In genomic region chr2:156329922-156330726, GRCh38 we compare ENCODE assay signal across 14 cellular contexts. TPM values are rescaled to one million over a fixed set of nuclear protein-coding genes. Genes with fewer than 3 reads are reported as not detected.
DNase-seq lines count a peak whose midpoint lies in the region; ATAC-seq, FAIRE-seq and TF ChIP-seq lines count a peak whose summit lies in the region.
"Had no signal": no experiment of that assay in that cellular context is flagged by ENCODE, and none has a peak within 500 bp of the region (broad histone marks: within the 10 kb centered on the region; RNA-seq: fewer than 3 reads in every experiment).

No MANE protein-coding gene starts in this region.

- H3K56ac ChIP-seq in H1 (replicated peaks; ENCODE audit: insufficient read length, low read depth, low read length) = no peak overlapping the region

- H3K4me3 ChIP-seq in HUES6 (ENCODE audit: low read depth, low read length) (peak overlapping the region; percentile 63), H1 (ENCODE audit: extremely low read depth in 1 of 4, insufficient read depth in 2 of 4, low read depth in 3 of 4, low read length in 4 of 4) (peak overlapping the region; percentile 12 to 61 (median 52); a peak in 5 of 8 replicates), trophoblast cell (ENCODE audit: low read depth, low read length) (no peak overlapping the region)

- no peak overlapping the region for H3K14ac ChIP-seq in H1 (ENCODE audit: insufficient read length)
- H3K14ac ChIP-seq in trophoblast cell (ENCODE audit: low read length) = no peak overlapping the region

- TF ChIP-seq CTCF in H1 (IDR thresholded peaks at IDR 0.05; ENCODE audit: control extremely low read depth in 1 of 3, insufficient read depth in 1 of 3, low read depth in 1 of 3, low read length in 3 of 3) = no peak

- no peak overlapping the region for H2BK120ac ChIP-seq in H1 (replicated peaks; ENCODE audit: low read depth, low read length)
- H2BK120ac ChIP-seq in trophoblast cell (ENCODE audit: insufficient read depth, low read length, poor library complexity) = no peak overlapping the region

- H2BK5ac ChIP-seq in H1 (ENCODE audit: low read depth, low read length) (no peak overlapping the region), trophoblast cell (ENCODE audit: low read depth, low read length, poor library complexity) (no peak overlapping the region)

- H3K4me2 ChIP-seq in H1 (ENCODE audit: insufficient read depth in 1 of 2, low read depth in 2 of 2, low read length in 2 of 2) (peak overlapping the region; percentile 89 to 97), trophoblast cell (ENCODE audit: low read length) (no peak overlapping the region)

- TF ChIP-seq RAD21 in H1 (IDR thresholded peaks at IDR 0.05 in 1 of 2, conservative IDR thresholded peaks at IDR 0.05 in 1 of 2; ENCODE audit: low read depth in 2 of 2, low read length in 2 of 2) = no peak

- H3K27me3 ChIP-seq in HUES6 (ENCODE audit: control insufficient read depth, insufficient read depth, low read length) = peaks cover 89% of the 10 kb centered on the region
- H3K27me3 ChIP-seq in H1 (replicated peaks in 1 of 4; ENCODE audit: control insufficient read depth in 3 of 4, extremely low read depth in 1 of 4, insufficient read depth in 3 of 4, low read length in 3 of 4) = peaks cover 62 to 87% (median 79%) of the 10 kb centered on the region in 4 experiments
- peaks cover 61% of the 10 kb centered on the region for H3K27me3 ChIP-seq in trophoblast cell (ENCODE audit: insufficient read depth, low read length)

- H4K12ac ChIP-seq in trophoblast cell (ENCODE audit: low read depth, low read length) = no peak overlapping the region

- FAIRE-seq in H1 (lab: Jason Lieb, UNC) = no peak
- no peak for FAIRE-seq in H54 (lab: Jason Lieb, UNC)
- FAIRE-seq: frontal cortex, kidney had no signal

- H4K8ac ChIP-seq in H1 (ENCODE audit: extremely low read depth, insufficient read depth, low read length) = no peak overlapping the region
- H4K8ac ChIP-seq in trophoblast cell (ENCODE audit: low read depth, low read length) = no peak overlapping the region

- H3K9ac ChIP-seq in ES-I3 (ENCODE audit: low read depth, low read length) = peak overlapping the region; percentile 47; the same call in 1 of the 2 replicates
- H3K9ac ChIP-seq in HUES6 (ENCODE audit: low read length) = no peak overlapping the region
- H3K9ac ChIP-seq in H1 (replicated peaks in 1 of 4; ENCODE audit: extremely low read depth in 1 of 4, low read depth in 3 of 4, low read length in 3 of 4) = no peak overlapping the region
- H3K9ac ChIP-seq in trophoblast cell (ENCODE audit: low read length) = no peak overlapping the region

- ATAC-seq in HG03460 (IDR thresholded peaks at IDR 0.05; ENCODE audit: unreplicated experiment) = no peak
- ATAC-seq: right cardiac atrium had no signal

- no peaks in the 10 kb centered on the region for H3K79me2 ChIP-seq in H1 (ENCODE audit: control insufficient read depth in 1 of 2, insufficient read depth in 2 of 2, low read length in 2 of 2)
- no peaks in the 10 kb centered on the region for H3K79me2 ChIP-seq in trophoblast cell (ENCODE audit: control insufficient read depth, insufficient read depth, low read length, poor library complexity)

- CTCF ChIA-PET in H1 (lab: Charles Lee; ENCODE audit: partially characterized antibody) = interaction anchor here (0.6 to 3.0 kb wide), 9 partner anchors 10 to 953 kb away, joined by 3 to 17 read pairs (median 3); no protein-coding TSS in a partner anchor

- no peak overlapping the region for H3K23ac ChIP-seq in H1 (ENCODE audit: insufficient read length)
- peak overlapping the region; percentile 34 for H3K23ac ChIP-seq in trophoblast cell (ENCODE audit: low read length)

- H3K27ac ChIP-seq in HUES6 (ENCODE audit: low read depth, low read length) = no peak overlapping the region
- H3K27ac ChIP-seq in H1 (ENCODE audit: low read depth, low read length) = no peak overlapping the region
- no peak overlapping the region for H3K27ac ChIP-seq in trophoblast cell (ENCODE audit: low read depth, low read length)

- DNase-seq in H1 (ENCODE audit: low read depth in 1 of 2, low spot score in 2 of 2) (peak in 1 of 2 experiments; percentile 54), trophoblast cell (no peak), H54 (ENCODE audit: insufficient read length, low spot score) (no peak), kidney tubule cell (ENCODE audit: low spot score) (no peak)
- DNase-seq: effector memory CD4-positive, alpha-beta T cell; NCI-H446; stimulated activated CD4-positive, alpha-beta T cell treated with anti-CD3 and anti-CD28 coated beads, Interleukin-4, amount 100 ng/mL, for 24 hours; stomach had no signal

- H3K36me3 ChIP-seq in ES-I3 (ENCODE audit: insufficient read depth, low read length) (no peaks in the 10 kb centered on the region), HUES6 (ENCODE audit: control insufficient read depth, insufficient read depth, low read length) (no peaks in the 10 kb centered on the region), H1 (ENCODE audit: control insufficient read depth in 2 of 4, insufficient read depth in 4 of 4, low read length in 3 of 4) (no peaks in the 10 kb centered on the region), trophoblast cell (ENCODE audit: control insufficient read depth in 1 of 2, insufficient read depth in 2 of 2, low read length in 2 of 2) (no peaks in the 10 kb centered on the region)

- TF ChIP-seq EP300 in H1 (IDR thresholded peaks at IDR 0.05; ENCODE audit: borderline replicate concordance in 1 of 2, low read depth in 2 of 2, low read length in 2 of 2) = no peak

- H3K18ac ChIP-seq in H1 (ENCODE audit: extremely low read depth, low read length) (no peak overlapping the region), trophoblast cell (ENCODE audit: low read length) (no peak overlapping the region)

- TF ChIP-seq POLR2A in H1 (IDR thresholded peaks at IDR 0.05; ENCODE audit: control extremely low read depth in 1 of 2, low read depth in 2 of 2, low read length in 2 of 2) (no peak), H54 (IDR thresholded peaks at IDR 0.05; ENCODE audit: low read depth, low read length) (no peak)

- no peak overlapping the region for H3K4ac ChIP-seq in H1 (replicated peaks; ENCODE audit: insufficient read length, low read depth, low read length)
- H3K4ac ChIP-seq in trophoblast cell (ENCODE audit: low read depth, low read length) = no peak overlapping the region

- H3K79me1 ChIP-seq in H1 (ENCODE audit: low read depth, low read length) = no peaks in the 10 kb centered on the region
- H3K79me1 ChIP-seq in trophoblast cell (ENCODE audit: low read length) = peaks cover 10% of the 10 kb centered on the region

- H4K5ac ChIP-seq in H1 (ENCODE audit: insufficient read length, low read depth, low read length) = no peak overlapping the region

- no peak overlapping the region for H4K91ac ChIP-seq in H1 (replicated peaks; ENCODE audit: insufficient read length, low read length)
- H4K91ac ChIP-seq in trophoblast cell (ENCODE audit: low read depth, low read length) = no peak overlapping the region

- no peaks in the 10 kb centered on the region for H3K9me3 ChIP-seq in ES-I3 (ENCODE audit: control insufficient read depth, insufficient read depth, low read length)
- no peaks in the 10 kb centered on the region for H3K9me3 ChIP-seq in HUES6 (ENCODE audit: control insufficient read depth, insufficient read depth, low read depth, low read length)
- H3K9me3 ChIP-seq in H1 (ENCODE audit: insufficient read depth in 2 of 2, low read depth in 1 of 2, low read length in 1 of 2) = no peaks in the 10 kb centered on the region; a peak in 1 of 4 replicates
- peaks cover 15% of the 10 kb centered on the region for H3K9me3 ChIP-seq in trophoblast cell (ENCODE audit: insufficient read depth, low read depth, low read length)
- H3K9me3 ChIP-seq: stomach had no signal

- H2AFZ ChIP-seq in H1 (ENCODE audit: low read length) = peak overlapping the region; percentile 91; the same call in 1 of the 2 replicates
- H2AFZ ChIP-seq in trophoblast cell (ENCODE audit: insufficient read depth, low read length, poor library complexity) = no peak overlapping the region

- WGBS in H1 (ENCODE audit: extremely low coverage in 1 of 2, insufficient coverage in 1 of 2, insufficient read length in 1 of 2, insufficient replicate concordance in 2 of 2, low coverage in 1 of 2, low lambda C conversion rate in 2 of 2, missing lambda C conversion rate in 1 of 2), 2 experiments = 13% methylated on average over 23 of the region's 23 CpGs; no CpG with 5 or more reads in 1 of the 2 experiments
- no CpG with 5 or more reads among the region's 23 CpGs for WGBS in trophoblast cell (ENCODE audit: extremely low coverage, insufficient coverage, insufficient read length)

- H3K23me2 ChIP-seq in H1 (ENCODE audit: low read depth, low read length) = peaks cover 37% of the 10 kb centered on the region

- POLR2A ChIA-PET in H1 (lab: Charles Lee; ENCODE audit: partially characterized antibody) = interaction anchor here (1.6 to 3.7 kb wide), 2 partner anchors 10 to 11 kb away, joined by 6 to 15 read pairs; no protein-coding TSS in a partner anchor

- H2AK5ac ChIP-seq in H1 (ENCODE audit: low read depth, low read length) (no peak overlapping the region), trophoblast cell (ENCODE audit: low read length) (no peak overlapping the region)

- H3K4me1 ChIP-seq in ES-I3 (ENCODE audit: insufficient read depth, low read length) = no peaks in the 10 kb centered on the region; the same call in 1 of the 2 replicates
- peaks cover 32% of the 10 kb centered on the region; the same call in 1 of the 2 replicates for H3K4me1 ChIP-seq in HUES6 (ENCODE audit: control insufficient read depth, insufficient read depth, low read length)
- H3K4me1 ChIP-seq in H1 (replicated peaks in 1 of 4; ENCODE audit: control insufficient read depth in 3 of 4, insufficient read depth in 4 of 4, low read length in 3 of 4) = peaks cover 15 to 37% (median 20%) of the 10 kb centered on the region in 4 experiments
- H3K4me1 ChIP-seq in trophoblast cell (ENCODE audit: control insufficient read depth in 1 of 2, insufficient read depth in 2 of 2, low read length in 2 of 2) = peaks cover 0 to 9% of the 10 kb centered on the region in 2 experiments

- H4K20me1 ChIP-seq in H1 (replicated peaks in 1 of 2; ENCODE audit: control insufficient read depth in 1 of 2, insufficient read depth in 2 of 2, low read length in 2 of 2) = peaks cover 0 to 13% of the 10 kb centered on the region in 2 experiments

- H2BK20ac ChIP-seq in H1 (ENCODE audit: low read length) = peak overlapping the region; percentile 34; the same call in 1 of the 2 replicates

- peak overlapping the region; percentile 55; the same call in 1 of the 2 replicates for H2BK15ac ChIP-seq in H1 (ENCODE audit: low read length)

- peak overlapping the region; percentile 35; the same call in 1 of the 2 replicates for H2BK12ac ChIP-seq in H1 (ENCODE audit: low read depth, low read length)
- H2BK12ac ChIP-seq in trophoblast cell (ENCODE audit: low read length) = no peak overlapping the region

RNA-seq across cellular contexts. Expression of gene NR4A2, which starts 2.4 kb away (rescaled TPM):
- 1.4 and 1.7 TPM in 2 replicates for total RNA-seq in H1 (2021; fragmentation: NEBNext Ultra II Directional; extraction: Animal tissue kit (Norgen Biotek cat#: 25700))
- polyA plus RNA-seq in H1 (2011; rRNA removed) = 0.15 and 0.16 TPM in 2 replicates
- polyA plus RNA-seq in H1 (2011; cell fraction: cytosol; rRNA removed) = 0.08 TPM
- polyA plus RNA-seq in H1 (2011; cell fraction: nucleus; rRNA removed) = 0.40 TPM
- polyA plus RNA-seq in H1 (2012, experiment 1 of 2) = 0.23 to 0.47 TPM (median 0.24 TPM) in 4 replicates
- 0.09 TPM for polyA plus RNA-seq in H1 (2012, experiment 2 of 2)
- polyA plus RNA-seq in H1 (2013, experiment 1 of 2) = 1.7 TPM
- 1.5 TPM for polyA plus RNA-seq in H1 (2013, experiment 2 of 2)
- 0.22 TPM in 1 of 2 replicates, not detected in the other for polyA minus RNA-seq in H1 (2011; rRNA and poly(A)+ RNA removed)
- polyA minus RNA-seq in H1 (2011; cell fraction: cytosol; rRNA and poly(A)+ RNA removed) = not detected
- polyA minus RNA-seq in H1 (2011; cell fraction: nucleus; rRNA and poly(A)+ RNA removed) = 1.3 TPM
- 1.3 and 1.7 TPM in 2 replicates for polyA plus RNA-seq in trophoblast cell (2013)
